In the genomic region with DNA sequence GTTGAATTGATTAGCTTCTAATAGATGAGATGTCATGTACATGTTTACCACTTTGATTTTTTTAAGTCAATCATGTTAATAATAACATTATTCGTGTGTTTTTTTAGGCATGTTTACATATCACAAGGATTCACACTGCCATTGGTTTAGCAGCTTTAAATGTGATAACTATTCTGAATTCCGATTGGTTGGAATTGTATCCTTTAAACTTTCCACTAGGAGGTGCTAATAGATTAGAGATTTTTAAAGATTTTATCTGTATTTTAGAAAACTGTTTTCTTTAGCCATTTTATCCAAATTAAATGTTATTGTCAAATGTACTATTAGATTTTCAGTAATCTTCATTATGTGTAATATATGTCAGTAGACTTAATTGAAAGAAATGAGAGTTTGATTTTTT, we compare ENCODE assay signal across 9 cellular contexts.
DNase-seq lines count a peak whose midpoint lies in the region; ATAC-seq, FAIRE-seq and TF ChIP-seq lines count a peak whose summit lies in the region.
"Had no signal": no experiment of that assay in that cellular context is flagged by ENCODE, and none has a peak within 500 bp of the region (broad histone marks: within the 10 kb centered on the region; RNA-seq: fewer than 3 reads in every experiment).

No MANE protein-coding gene starts in this region.

- DNase-seq in A673 (ENCODE audit: low spot score) (peak; percentile 62), HT-29 (ENCODE audit: low spot score) (peak; percentile 46), amniotic stem cell (lab: John Stamatoyannopoulos, UW) (peak; percentile 27), kidney (no peak), inferior parietal cortex (ENCODE audit: extremely low spot score) (no peak), WTC11 (ENCODE audit: low spot score) (no peak)
- DNase-seq in activated naive CD8-positive, alpha-beta T cell treated with anti-CD3 and anti-CD28 coated beads for 36 hours = no peak
- no peak for DNase-seq in activated T-cell treated with anti-CD3 and anti-CD28 coated beads, Interleukin-2, amount 50 U/mL, for 4 hours

- no peak overlapping the region for H3K9ac ChIP-seq in kidney (ENCODE audit: low read length in 2 of 2)

- H3K27me3 Mint-ChIP-seq in activated naive CD8-positive, alpha-beta T cell treated with anti-CD3 and anti-CD28 coated beads for 36 hours = no peaks in the 10 kb centered on the region
- no peaks in the 10 kb centered on the region for H3K27me3 Mint-ChIP-seq in WTC11 (ENCODE audit: low read depth)
- H3K27me3 Mint-ChIP-seq in activated T-cell treated with anti-CD3 and anti-CD28 coated beads, Interleukin-2, amount 50 U/mL, for 4 hours (ENCODE audit: low read depth) = no peaks in the 10 kb centered on the region
- H3K27me3 Mint-ChIP-seq: memory B cell had no signal

- no peaks in the 10 kb centered on the region for H3K36me3 ChIP-seq in A673 (ENCODE audit: insufficient read depth, low read length, poor library complexity, severe bottlenecking)
- H3K36me3 ChIP-seq in kidney (ENCODE audit: control insufficient read depth in 1 of 2, insufficient read depth in 2 of 2, low read length in 2 of 2) = no peaks in the 10 kb centered on the region

- no peaks in the 10 kb centered on the region for H3K36me3 Mint-ChIP-seq in activated naive CD8-positive, alpha-beta T cell treated with anti-CD3 and anti-CD28 coated beads for 36 hours
- no peaks in the 10 kb centered on the region for H3K36me3 Mint-ChIP-seq in WTC11
- no peaks in the 10 kb centered on the region for H3K36me3 Mint-ChIP-seq in activated T-cell treated with anti-CD3 and anti-CD28 coated beads, Interleukin-2, amount 50 U/mL, for 4 hours (ENCODE audit: insufficient read depth)
- H3K36me3 Mint-ChIP-seq: memory B cell had no signal

- BruUV-seq in A673 (replicated peaks; lab: Mats Ljungman, UMichigan) = no TSS peak

- TF ChIP-seq CTCF in A673 (conservative IDR thresholded peaks at IDR 0.05; ENCODE audit: low read depth, low read length) (peak; percentile 61), kidney (IDR thresholded peaks at IDR 0.05; ENCODE audit: borderline replicate concordance, extremely low read depth, insufficient read depth) (peak; percentile 29), WTC11 (IDR thresholded peaks at IDR 0.05) (no peak)

- ATAC-seq in WTC11 = no peak
- no peak for ATAC-seq in activated T-cell treated with anti-CD3 and anti-CD28 coated beads, Interleukin-2, amount 50 U/mL, for 4 hours

- CTCF ChIA-PET in A673 (lab: Charles Lee) (interaction anchor here (0.6 to 1.2 kb wide), 6 partner anchors 59 to 195 kb away, joined by 3 to 14 read pairs (median 5); a partner anchor contains a TSS), WTC11 (lab: Charles Lee) (interaction anchor here (0.6 to 1.1 kb wide), 8 partner anchors 9 to 195 kb away, joined by 3 to 10 read pairs (median 4); a partner anchor contains a TSS)

- intact Hi-C loops in A673 (cut with micrococcal nuclease; ENCODE audit: unreplicated experiment) (loop anchor here (1.0 kb wide), 1 partner anchor 142 kb away; no protein-coding TSS in a partner anchor), kidney (cut with DNase I) (loop anchor here (10.0 kb wide), 1 partner anchor 141 kb away; a partner anchor contains a TSS)

- H3K4me3 Mint-ChIP-seq in activated naive CD8-positive, alpha-beta T cell treated with anti-CD3 and anti-CD28 coated beads for 36 hours = no peak overlapping the region
- no peak overlapping the region for H3K4me3 Mint-ChIP-seq in WTC11
- no peak overlapping the region for H3K4me3 Mint-ChIP-seq in activated T-cell treated with anti-CD3 and anti-CD28 coated beads, Interleukin-2, amount 50 U/mL, for 4 hours
- H3K4me3 Mint-ChIP-seq: memory B cell had no signal

- H3K4me3 ChIP-seq in A673 (ENCODE audit: low read depth, low read length, poor library complexity, severe bottlenecking) = no peak overlapping the region
- no peak overlapping the region for H3K4me3 ChIP-seq in kidney (ENCODE audit: low read length in 2 of 2)

- H3K27ac ChIP-seq in A673 (ENCODE audit: low read depth, low read length, poor library complexity, severe bottlenecking) = no peak overlapping the region
- no peak overlapping the region for H3K27ac ChIP-seq in kidney (ENCODE audit: low read depth in 2 of 2, low read length in 2 of 2)

- POLR2A ChIA-PET in A673 (lab: Charles Lee; ENCODE audit: low non-redundant PET) = interaction anchor here (0.7 kb wide), 1 partner anchor 139 kb away, joined by 3 read pairs; no protein-coding TSS in a partner anchor
- POLR2A ChIA-PET in WTC11 (lab: Charles Lee) = interaction anchor here (0.6 kb wide), 1 partner anchor 378 kb away, joined by 3 read pairs; no protein-coding TSS in a partner anchor

- H3K4me1 ChIP-seq in A673 (ENCODE audit: insufficient read depth, low read length, poor library complexity, severe bottlenecking) (peaks cover 8% of the 10 kb centered on the region), kidney (ENCODE audit: control insufficient read depth in 1 of 2, insufficient read depth in 1 of 2, low read depth in 1 of 2, low read length in 2 of 2) (no peaks in the 10 kb centered on the region)

- FAIRE-seq in kidney (lab: Jason Lieb, UNC) = peak; percentile 98

- no peaks in the 10 kb centered on the region for H3K27me3 ChIP-seq in A673 (replicated peaks; ENCODE audit: insufficient read depth, low read depth, low read length, poor library complexity)

- no peak overlapping the region for H3K27ac Mint-ChIP-seq in activated naive CD8-positive, alpha-beta T cell treated with anti-CD3 and anti-CD28 coated beads for 36 hours
- no peak overlapping the region for H3K27ac Mint-ChIP-seq in WTC11
- H3K27ac Mint-ChIP-seq: memory B cell had no signal

- H3K9me3 ChIP-seq in A673 (ENCODE audit: low read depth, low read length, poor library complexity, severe bottlenecking) = no peaks in the 10 kb centered on the region
- H3K9me3 ChIP-seq in kidney (ENCODE audit: control insufficient read depth in 1 of 2, low read length in 2 of 2) = no peaks in the 10 kb centered on the region

- H3K4me1 Mint-ChIP-seq in activated naive CD8-positive, alpha-beta T cell treated with anti-CD3 and anti-CD28 coated beads for 36 hours = no peaks in the 10 kb centered on the region
- H3K4me1 Mint-ChIP-seq in WTC11 = peaks cover 4% of the 10 kb centered on the region; the same call in 1 of the 2 replicates
- H3K4me1 Mint-ChIP-seq in activated T-cell treated with anti-CD3 and anti-CD28 coated beads, Interleukin-2, amount 50 U/mL, for 4 hours (ENCODE audit: low read depth) = no peaks in the 10 kb centered on the region
- H3K4me1 Mint-ChIP-seq: memory B cell had no signal

- no peaks in the 10 kb centered on the region for H3K9me3 Mint-ChIP-seq in activated naive CD8-positive, alpha-beta T cell treated with anti-CD3 and anti-CD28 coated beads for 36 hours
- no peaks in the 10 kb centered on the region for H3K9me3 Mint-ChIP-seq in WTC11
- H3K9me3 Mint-ChIP-seq in activated T-cell treated with anti-CD3 and anti-CD28 coated beads, Interleukin-2, amount 50 U/mL, for 4 hours = no peaks in the 10 kb centered on the region
- H3K9me3 Mint-ChIP-seq: memory B cell had no signal

TF ChIP-seq in WTC11, 78 proteins besides CTCF, POLR2A, EP300 and RAD21 (continues in another document):
- TF ChIP-seq, protein P1, sequence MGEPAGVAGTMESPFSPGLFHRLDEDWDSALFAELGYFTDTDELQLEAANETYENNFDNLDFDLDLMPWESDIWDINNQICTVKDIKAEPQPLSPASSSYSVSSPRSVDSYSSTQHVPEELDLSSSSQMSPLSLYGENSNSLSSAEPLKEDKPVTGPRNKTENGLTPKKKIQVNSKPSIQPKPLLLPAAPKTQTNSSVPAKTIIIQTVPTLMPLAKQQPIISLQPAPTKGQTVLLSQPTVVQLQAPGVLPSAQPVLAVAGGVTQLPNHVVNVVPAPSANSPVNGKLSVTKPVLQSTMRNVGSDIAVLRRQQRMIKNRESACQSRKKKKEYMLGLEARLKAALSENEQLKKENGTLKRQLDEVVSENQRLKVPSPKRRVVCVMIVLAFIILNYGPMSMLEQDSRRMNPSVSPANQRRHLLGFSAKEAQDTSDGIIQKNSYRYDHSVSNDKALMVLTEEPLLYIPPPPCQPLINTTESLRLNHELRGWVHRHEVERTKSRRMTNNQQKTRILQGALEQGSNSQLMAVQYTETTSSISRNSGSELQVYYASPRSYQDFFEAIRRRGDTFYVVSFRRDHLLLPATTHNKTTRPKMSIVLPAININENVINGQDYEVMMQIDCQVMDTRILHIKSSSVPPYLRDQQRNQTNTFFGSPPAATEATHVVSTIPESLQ (CRISPR knock-in tag; IDR thresholded peaks at IDR 0.05) = no peak
- TF ChIP-seq, protein P2, sequence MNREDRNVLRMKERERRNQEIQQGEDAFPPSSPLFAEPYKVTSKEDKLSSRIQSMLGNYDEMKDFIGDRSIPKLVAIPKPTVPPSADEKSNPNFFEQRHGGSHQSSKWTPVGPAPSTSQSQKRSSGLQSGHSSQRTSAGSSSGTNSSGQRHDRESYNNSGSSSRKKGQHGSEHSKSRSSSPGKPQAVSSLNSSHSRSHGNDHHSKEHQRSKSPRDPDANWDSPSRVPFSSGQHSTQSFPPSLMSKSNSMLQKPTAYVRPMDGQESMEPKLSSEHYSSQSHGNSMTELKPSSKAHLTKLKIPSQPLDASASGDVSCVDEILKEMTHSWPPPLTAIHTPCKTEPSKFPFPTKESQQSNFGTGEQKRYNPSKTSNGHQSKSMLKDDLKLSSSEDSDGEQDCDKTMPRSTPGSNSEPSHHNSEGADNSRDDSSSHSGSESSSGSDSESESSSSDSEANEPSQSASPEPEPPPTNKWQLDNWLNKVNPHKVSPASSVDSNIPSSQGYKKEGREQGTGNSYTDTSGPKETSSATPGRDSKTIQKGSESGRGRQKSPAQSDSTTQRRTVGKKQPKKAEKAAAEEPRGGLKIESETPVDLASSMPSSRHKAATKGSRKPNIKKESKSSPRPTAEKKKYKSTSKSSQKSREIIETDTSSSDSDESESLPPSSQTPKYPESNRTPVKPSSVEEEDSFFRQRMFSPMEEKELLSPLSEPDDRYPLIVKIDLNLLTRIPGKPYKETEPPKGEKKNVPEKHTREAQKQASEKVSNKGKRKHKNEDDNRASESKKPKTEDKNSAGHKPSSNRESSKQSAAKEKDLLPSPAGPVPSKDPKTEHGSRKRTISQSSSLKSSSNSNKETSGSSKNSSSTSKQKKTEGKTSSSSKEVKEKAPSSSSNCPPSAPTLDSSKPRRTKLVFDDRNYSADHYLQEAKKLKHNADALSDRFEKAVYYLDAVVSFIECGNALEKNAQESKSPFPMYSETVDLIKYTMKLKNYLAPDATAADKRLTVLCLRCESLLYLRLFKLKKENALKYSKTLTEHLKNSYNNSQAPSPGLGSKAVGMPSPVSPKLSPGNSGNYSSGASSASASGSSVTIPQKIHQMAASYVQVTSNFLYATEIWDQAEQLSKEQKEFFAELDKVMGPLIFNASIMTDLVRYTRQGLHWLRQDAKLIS (CRISPR knock-in tag; IDR thresholded peaks at IDR 0.05; ENCODE audit: borderline replicate concordance) = no peak
- TF ChIP-seq NR2C2 (CRISPR knock-in tag; IDR thresholded peaks at IDR 0.05) = no peak
- no peak for TF ChIP-seq OVOL2 (CRISPR knock-in tag; IDR thresholded peaks at IDR 0.05; ENCODE audit: borderline replicate concordance)
- no peak for TF ChIP-seq SP1 (CRISPR knock-in tag; conservative IDR thresholded peaks at IDR 0.05)
- TF ChIP-seq NR3C1 (CRISPR knock-in tag; conservative IDR thresholded peaks at IDR 0.05; ENCODE audit: low read depth) = no peak

Comparison
In these comparisons a context has a peak if more than half of its experiments do, and no peak if none do; other contexts are left out.
1. DNase-seq: peak in A673 (single experiment), HT-29 (single experiment) and amniotic stem cell (single experiment); none in kidney (single experiment), activated naive CD8-positive, alpha-beta T cell treated with anti-CD3 and anti-CD28 coated beads for 36 hours (single experiment), inferior parietal cortex (single experiment), WTC11 (single experiment) and activated T-cell treated with anti-CD3 and anti-CD28 coated beads, Interleukin-2, amount 50 U/mL, for 4 hours (single experiment).